ENCODE assay signal across 17 cellular contexts in the genomic region with DNA sequence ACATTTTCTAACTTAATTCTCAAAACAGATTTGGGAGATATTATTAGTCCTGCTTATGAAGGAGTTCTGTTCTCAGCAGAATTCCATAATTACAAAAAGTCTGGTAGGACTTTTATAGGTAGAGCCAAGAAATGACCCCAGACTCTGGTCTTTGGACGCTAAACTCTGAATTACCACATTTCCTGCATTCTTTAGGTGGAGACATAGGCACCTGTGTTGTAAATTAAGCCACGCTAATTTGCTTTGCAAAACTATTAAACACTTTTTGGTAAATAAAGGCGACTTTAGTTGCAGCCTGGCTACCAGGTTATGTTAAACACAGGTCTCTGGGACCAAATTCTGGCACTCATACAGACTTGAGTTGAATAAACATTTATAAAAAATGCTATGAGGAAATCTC.
A peak's percentile ranks its signal among the peaks of the same experiment; 100 is the strongest.
DNase-seq lines count a peak whose midpoint lies in the region; ATAC-seq and TF ChIP-seq lines count a peak whose summit lies in the region.
"Had no signal": no experiment of that assay in that cellular context is flagged by ENCODE, and none has a peak within 500 bp of the region (broad histone marks: within the 10 kb centered on the region; RNA-seq: fewer than 3 reads in every experiment).

No MANE protein-coding gene starts in this region.

- H3K27me3 Mint-ChIP-seq in nephron (ENCODE audit: low read depth) = no peaks in the 10 kb centered on the region
- peaks cover 0 to 2% of the 10 kb centered on the region in 2 donors for H3K27me3 Mint-ChIP-seq in CD8-positive, alpha-beta memory T cell
- H3K27me3 Mint-ChIP-seq: natural killer cell treated with Interleukin-12 subunit alpha and Interleukin-12 subunit beta and Interleukin-15 and Interleukin-18, amount 100 ng/mL, for 72 hours had no signal

- H3K27me3 ChIP-seq in ACC112 (ENCODE audit: insufficient read depth, low read length) (no peaks in the 10 kb centered on the region), HUES64 (ENCODE audit: insufficient read depth, low read length) (no peaks in the 10 kb centered on the region), brain microvascular endothelial cell (replicated peaks) (no peaks in the 10 kb centered on the region)
- H3K27me3 ChIP-seq in CD8-positive, alpha-beta memory T cell (ENCODE audit: insufficient read depth, low read length, poor library complexity, severe bottlenecking) = no peaks in the 10 kb centered on the region

- intact Hi-C loops in mucosa of descending colon (cut with DNase I, micrococcal nuclease) = no loop called here

- peak overlapping the region; percentile 98 to 99 (median 98) for H3K27ac Mint-ChIP-seq in nephron
- no peak overlapping the region for H3K27ac Mint-ChIP-seq in CD8-positive, alpha-beta memory T cell
- H3K27ac Mint-ChIP-seq: activated naive CD4-positive, alpha-beta T cell treated with anti-CD3 and anti-CD28 coated beads for 36 hours had no signal

- no peak overlapping the region for H2AFZ ChIP-seq in ACC112 (ENCODE audit: low read length, unreplicated experiment)

- peaks cover 65% of the 10 kb centered on the region for H3K4me1 Mint-ChIP-seq in nephron
- peaks cover 7 to 11% (median 10%) of the 10 kb centered on the region in 3 donors for H3K4me1 Mint-ChIP-seq in CD8-positive, alpha-beta memory T cell

- H3K79me2 ChIP-seq in ACC112 (ENCODE audit: control insufficient read depth, insufficient read depth, low read length, unreplicated experiment) = peaks cover 97% of the 10 kb centered on the region

- 50% methylated on average over 3 of the region's 3 CpGs for WGBS in HUES64

- CTCF ChIA-PET in CD8-positive, alpha-beta memory T cell (lab: Charles Lee) = no interaction called here

- POLR2A ChIA-PET in CD8-positive, alpha-beta memory T cell (lab: Charles Lee) = no interaction called here

- TF ChIP-seq CTCF in brain microvascular endothelial cell (IDR thresholded peaks at IDR 0.05; ENCODE audit: low read depth, low read length, missing control alignments) (no peak), nephron (IDR thresholded peaks at IDR 0.05; ENCODE audit: unreplicated experiment in 3 of 3) (no peak), mucosa of descending colon (IDR thresholded peaks at IDR 0.05) (no peak)

- no peak for DNase-seq in brain microvascular endothelial cell
- no peak for DNase-seq in amygdala (lab: John Stamatoyannopoulos, UW)
- no peak for DNase-seq in mucosa of descending colon
- no peak for DNase-seq in CD8-positive, alpha-beta memory T cell
- DNase-seq: activated naive CD4-positive, alpha-beta T cell treated with anti-CD3 and anti-CD28 coated beads for 36 hours; activated T-cell treated with anti-CD3 and anti-CD28 coated beads for 4 hours; MV-4-11; NCI-H2029 treated with DMSO at 0.1 percent for 48 hours; NCI-H524 treated with DMSO at 0.1 percent for 48 hours had no signal

- H3K36me3 ChIP-seq in ACC112 (ENCODE audit: insufficient read depth, low read length) = no peaks in the 10 kb centered on the region
- H3K36me3 ChIP-seq in HUES64 (ENCODE audit: insufficient read depth, low read length) = no peaks in the 10 kb centered on the region
- peaks cover 3% of the 10 kb centered on the region for H3K36me3 ChIP-seq in brain microvascular endothelial cell (replicated peaks)
- H3K36me3 ChIP-seq in mucosa of descending colon (ENCODE audit: low read depth) = no peaks in the 10 kb centered on the region
- no peaks in the 10 kb centered on the region for H3K36me3 ChIP-seq in CD8-positive, alpha-beta memory T cell (ENCODE audit: insufficient read depth, low read length)

- H3K9me3 Mint-ChIP-seq in nephron = no peaks in the 10 kb centered on the region
- H3K9me3 Mint-ChIP-seq in CD8-positive, alpha-beta memory T cell = no peaks in the 10 kb centered on the region
- H3K9me3 Mint-ChIP-seq: activated naive CD4-positive, alpha-beta T cell treated with anti-CD3 and anti-CD28 coated beads for 36 hours; natural killer cell treated with Interleukin-12 subunit alpha and Interleukin-12 subunit beta and Interleukin-15 and Interleukin-18, amount 100 ng/mL, for 72 hours had no signal

- in situ Hi-C loops in brain microvascular endothelial cell (cut with HindIII; ENCODE audit: low pct_ligation_motif_present, low sequenced_read_pairs) = no loop called here

- H3K27ac ChIP-seq in ACC112 (ENCODE audit: low read depth, low read length) (peak overlapping the region; percentile 94), HUES64 (ENCODE audit: low read depth, low read length) (peak overlapping the region; percentile 68; the same call in 1 of the 2 replicates), brain microvascular endothelial cell (peak overlapping the region; percentile 87)
- H3K27ac ChIP-seq in CD8-positive, alpha-beta memory T cell (ENCODE audit: low read depth, low read length) = no peak overlapping the region
- H3K27ac ChIP-seq: SK-N-MC had no signal

- H3K4me1 ChIP-seq in ACC112 (ENCODE audit: control insufficient read depth, insufficient read depth, low read length, unreplicated experiment) = peaks cover 92% of the 10 kb centered on the region
- peaks cover 80% of the 10 kb centered on the region for H3K4me1 ChIP-seq in HUES64 (ENCODE audit: insufficient read depth, low read length)
- H3K4me1 ChIP-seq in mucosa of descending colon (ENCODE audit: low read depth) = peaks cover 7% of the 10 kb centered on the region
- H3K4me1 ChIP-seq in CD8-positive, alpha-beta memory T cell (ENCODE audit: insufficient read depth, low read length) = peaks cover 4% of the 10 kb centered on the region

- ATAC-seq in GM21528 (IDR thresholded peaks at IDR 0.05; ENCODE audit: low FRiP score, unreplicated experiment) (no peak), mucosa of descending colon (no peak)
- ATAC-seq: esophagus mucosa; natural killer cell treated with Interleukin-12 subunit alpha and Interleukin-12 subunit beta and Interleukin-15 and Interleukin-18, amount 100 ng/mL, for 72 hours had no signal

- H3K9ac ChIP-seq in HUES64 (ENCODE audit: low read depth, low read length) = no peak overlapping the region

- no peaks in the 10 kb centered on the region for H3K9me3 ChIP-seq in HUES64 (ENCODE audit: insufficient read depth, low read depth, low read length)
- H3K9me3 ChIP-seq in mucosa of descending colon = no peaks in the 10 kb centered on the region
- no peaks in the 10 kb centered on the region for H3K9me3 ChIP-seq in CD8-positive, alpha-beta memory T cell (ENCODE audit: low read length)

- peaks cover 5% of the 10 kb centered on the region for H3K36me3 Mint-ChIP-seq in nephron (ENCODE audit: low read depth)
- H3K36me3 Mint-ChIP-seq in CD8-positive, alpha-beta memory T cell = no peaks in the 10 kb centered on the region
- H3K36me3 Mint-ChIP-seq: natural killer cell treated with Interleukin-12 subunit alpha and Interleukin-12 subunit beta and Interleukin-15 and Interleukin-18, amount 100 ng/mL, for 72 hours had no signal

- no peak overlapping the region for H3K4me3 Mint-ChIP-seq in nephron
- H3K4me3 Mint-ChIP-seq in CD8-positive, alpha-beta memory T cell = no peak overlapping the region
- H3K4me3 Mint-ChIP-seq: activated naive CD4-positive, alpha-beta T cell treated with anti-CD3 and anti-CD28 coated beads for 36 hours; natural killer cell treated with Interleukin-12 subunit alpha and Interleukin-12 subunit beta and Interleukin-15 and Interleukin-18, amount 100 ng/mL, for 72 hours had no signal

- H3K4me3 ChIP-seq in ACC112 (ENCODE audit: low read depth, low read length) = no peak overlapping the region
- 0 out of 2 replicates have a peak overlapping the region, but pooled peaks have one; percentile 9 for H3K4me3 ChIP-seq in HUES64 (ENCODE audit: low read length)
- no peak overlapping the region for H3K4me3 ChIP-seq in brain microvascular endothelial cell (ENCODE audit: low read depth, low read length)
- no peak overlapping the region for H3K4me3 ChIP-seq in mucosa of descending colon
- H3K4me3 ChIP-seq in CD8-positive, alpha-beta memory T cell (ENCODE audit: low read length) = no peak overlapping the region
- H3K4me3 ChIP-seq: lung, SK-N-MC had no signal

Comparison
In these comparisons a context has a peak if more than half of its experiments do, and no peak if none do; other contexts are left out.
1. H3K27ac Mint-ChIP-seq: peak in nephron (3 of 3); none in CD8-positive, alpha-beta memory T cell (0 of 8).